ENCODE assay signal across 18 cellular contexts in the genomic region with DNA sequence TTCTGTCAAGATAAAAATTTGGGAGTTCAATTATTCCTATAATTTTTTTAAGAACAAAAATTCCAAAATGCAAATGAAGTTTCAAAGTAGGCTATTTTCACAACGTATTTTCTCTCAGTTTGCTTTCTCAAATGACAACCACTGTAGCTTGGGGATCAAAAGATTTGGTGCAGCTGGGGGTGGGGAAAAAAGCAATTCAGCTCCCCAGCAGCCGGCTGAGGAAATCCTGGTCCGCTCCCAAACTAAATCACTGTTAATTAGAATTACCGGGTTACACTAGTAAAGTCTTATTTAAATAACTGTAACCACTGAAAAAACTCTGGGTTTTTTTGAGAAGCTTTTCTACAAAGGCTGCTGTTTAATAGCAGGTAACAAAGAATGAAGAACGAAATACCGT. TPM values are rescaled to one million over a fixed set of nuclear protein-coding genes. Genes with fewer than 3 reads are reported as not detected.
DNase-seq lines count a peak whose midpoint lies in the region; ATAC-seq, FAIRE-seq and TF ChIP-seq lines count a peak whose summit lies in the region.
"Had no signal": no experiment of that assay in that cellular context is flagged by ENCODE, and none has a peak within 500 bp of the region (broad histone marks: within the 10 kb centered on the region; RNA-seq: fewer than 3 reads in every experiment).

No MANE protein-coding gene starts in this region.

- FAIRE-seq in GM12891 (lab: Jason Lieb, UNC): no peak
- FAIRE-seq: H1 had no signal

- H3K36me3 ChIP-seq in DOHH2 (ENCODE audit: control insufficient read depth, low read length) (no peaks in the 10 kb centered on the region), HUES64 (ENCODE audit: insufficient read depth, low read length) (no peaks in the 10 kb centered on the region), OCI-LY7 (ENCODE audit: insufficient read depth, low read length) (no peaks in the 10 kb centered on the region), iPS-18a (ENCODE audit: control insufficient read depth, low read depth, low read length) (no peaks in the 10 kb centered on the region)

- H3K4me3 ChIP-seq in DOHH2 (ENCODE audit: low read length): peak overlapping the region; percentile 0
- peak overlapping the region; percentile 85 for H3K4me3 ChIP-seq in HUES64 (ENCODE audit: low read length)
- H3K4me3 ChIP-seq in OCI-LY7 (ENCODE audit: low read depth, low read length, poor library complexity, severe bottlenecking): peak overlapping the region; percentile 49
- peak overlapping the region; percentile 89 for H3K4me3 ChIP-seq in iPS-18a (ENCODE audit: low read length)
- H3K4me3 ChIP-seq: PC-9 had no signal

- H3K79me2 ChIP-seq in DOHH2 (ENCODE audit: control insufficient read depth, low read length) (peaks cover 76% of the 10 kb centered on the region), OCI-LY7 (ENCODE audit: insufficient read depth, low read depth, low read length) (peaks cover 100% of the 10 kb centered on the region)

- no TSS peak for BruUV-seq in OCI-LY7 (replicated peaks; lab: Mats Ljungman, UMichigan)

- intact Hi-C loops in OCI-LY7 (cut with micrococcal nuclease; ENCODE audit: unreplicated experiment): loop anchor here (1.0 kb wide), 1 partner anchor 53 kb away; no protein-coding TSS in a partner anchor

- no peak overlapping the region for H2AFZ ChIP-seq in OCI-LY7 (ENCODE audit: low read length)
- H2AFZ ChIP-seq: PC-9 had no signal

- H3K4me2 ChIP-seq in DOHH2 (ENCODE audit: low read length) (peak overlapping the region; percentile 47), OCI-LY7 (ENCODE audit: low read length) (peak overlapping the region; percentile 96)
- H3K4me2 ChIP-seq: PC-9, SK-N-SH had no signal

- H3K9me2 ChIP-seq in DOHH2 (replicated peaks; ENCODE audit: control insufficient read depth, low read length) (no peaks in the 10 kb centered on the region), OCI-LY7 (ENCODE audit: insufficient read depth, low read length) (no peaks in the 10 kb centered on the region)
- H3K9me2 ChIP-seq: SK-N-SH had no signal

- no peaks in the 10 kb centered on the region for H3K9me3 ChIP-seq in DOHH2 (ENCODE audit: control insufficient read depth, insufficient read depth, low read length)
- no peaks in the 10 kb centered on the region for H3K9me3 ChIP-seq in HUES64 (ENCODE audit: insufficient read depth, low read depth, low read length)
- no peaks in the 10 kb centered on the region for H3K9me3 ChIP-seq in OCI-LY7 (ENCODE audit: low read length)
- no peaks in the 10 kb centered on the region for H3K9me3 ChIP-seq in iPS-18a (ENCODE audit: control insufficient read depth, low read depth, low read length)
- H3K9me3 ChIP-seq: SK-N-SH had no signal

- H3K27ac ChIP-seq in DOHH2 (ENCODE audit: low read depth, low read length) (no peak overlapping the region), HUES64 (ENCODE audit: low read depth, low read length) (peak overlapping the region; percentile 67), OCI-LY7 (ENCODE audit: low read depth, low read length, poor library complexity, severe bottlenecking) (peak overlapping the region; percentile 56), iPS-18a (ENCODE audit: low read length) (no peak overlapping the region)
- H3K27ac ChIP-seq: C4-2B, PC-9, RWPE1 had no signal

- peaks cover 61% of the 10 kb centered on the region for H3K4me1 ChIP-seq in DOHH2 (ENCODE audit: control insufficient read depth, low read length)
- peaks cover 79% of the 10 kb centered on the region for H3K4me1 ChIP-seq in HUES64 (ENCODE audit: insufficient read depth, low read length)
- peaks cover 69% of the 10 kb centered on the region for H3K4me1 ChIP-seq in OCI-LY7 (ENCODE audit: insufficient read depth, low read length, poor library complexity, severe bottlenecking)
- peaks cover 80% of the 10 kb centered on the region for H3K4me1 ChIP-seq in iPS-18a (ENCODE audit: control insufficient read depth, low read depth, low read length)

- TF ChIP-seq CTCF in DOHH2 (IDR thresholded peaks at IDR 0.05; ENCODE audit: low read depth, low read length, poor library complexity, severe bottlenecking) (no peak), OCI-LY7 (conservative IDR thresholded peaks at IDR 0.05; ENCODE audit: low read length) (no peak)

- ATAC-seq in left lobe of liver: no peak

- no peak for TF ChIP-seq POLR2A in GM12891 (IDR thresholded peaks at IDR 0.05; ENCODE audit: low read depth, low read length)

- peaks cover 15% of the 10 kb centered on the region for H3K27me3 ChIP-seq in DOHH2 (ENCODE audit: control insufficient read depth, low read length)
- H3K27me3 ChIP-seq in HUES64 (ENCODE audit: insufficient read depth, low read length): peaks cover 28% of the 10 kb centered on the region
- H3K27me3 ChIP-seq in iPS-18a (ENCODE audit: control insufficient read depth, insufficient read depth, low read length): peaks cover 16% of the 10 kb centered on the region

- H4K20me1 ChIP-seq in DOHH2 (ENCODE audit: control insufficient read depth, insufficient read depth, low read depth, low read length) (0 out of 2 replicates have a peak, but pooled peaks cover 5% of the 10 kb centered on the region), OCI-LY7 (ENCODE audit: insufficient read depth, low read length) (peaks cover 57% of the 10 kb centered on the region)

- WGBS in HUES64: 17% methylated on average over 2 of the region's 6 CpGs

- CTCF ChIA-PET in OCI-LY7 (lab: Charles Lee; ENCODE audit: unreplicated experiment): interaction anchor here (1.1 to 1.7 kb wide), 2 partner anchors 31 to 32 kb away, joined by 3 to 6 read pairs; no protein-coding TSS in a partner anchor

- H3F3A ChIP-seq in DOHH2 (ENCODE audit: control insufficient read depth, insufficient read depth): peaks cover 3% of the 10 kb centered on the region; the same call in 1 of the 2 replicates

- peak overlapping the region; percentile 59; the same call in 1 of the 2 replicates for H3K9ac ChIP-seq in HUES64 (ENCODE audit: low read depth, low read length)
- H3K9ac ChIP-seq in iPS-18a (ENCODE audit: low read length): peak overlapping the region; percentile 33
- H3K9ac ChIP-seq: SK-N-SH had no signal

- POLR2A ChIA-PET in OCI-LY7 (lab: Charles Lee): interaction anchor here (0.5 to 1.5 kb wide), 12 partner anchors 13 to 434 kb away, joined by 3 to 5 read pairs (median 3); no protein-coding TSS in a partner anchor

- no peak for DNase-seq in OCI-LY7 (ENCODE audit: low spot score)
- DNase-seq in GM12891 (ENCODE audit: insufficient read length, low spot score): no peak
- DNase-seq in NCI-H187 treated with DMSO at 0.1 percent for 48 hours (lab: John Stamatoyannopoulos, UW): no peak
- DNase-seq in 8988T: no peak
- no peak for DNase-seq in left lobe of liver (ENCODE audit: low spot score)
- DNase-seq: Calu3; CD8-positive, alpha-beta memory T cell; NCI-H2081 treated with DMSO at 0.1 percent for 48 hours; PC-9; SHP77 treated with DMSO at 0.1 percent for 48 hours; SK-N-SH had no signal

TF ChIP-seq in GM12891, 5 proteins besides CTCF, POLR2A, EP300 and RAD21:
- TF ChIP-seq PAX5 (IDR thresholded peaks at IDR 0.05; ENCODE audit: insufficient read depth, low read length, severe bottlenecking): no peak
- no peak for TF ChIP-seq SPI1 (IDR thresholded peaks at IDR 0.05; ENCODE audit: low read depth, low read length)
- no peak for TF ChIP-seq POLR2AphosphoS5 (IDR thresholded peaks at IDR 0.05; ENCODE audit: low read depth, low read length)
- TF ChIP-seq TAF1 (IDR thresholded peaks at IDR 0.05; ENCODE audit: low read depth, low read length): no peak
- TF ChIP-seq POU2F2 (IDR thresholded peaks at IDR 0.05; ENCODE audit: low read depth, low read length): no peak

RNA-seq across cellular contexts. Expression of gene NR6A1, which starts 5.7 kb away (rescaled TPM):
- 126 TPM for polyA plus RNA-seq in HUES64 (2013, experiment 1 of 2)
- 126 TPM for polyA plus RNA-seq in HUES64 (2013, experiment 2 of 2)
- 13.0 and 17.5 TPM in 2 replicates for total RNA-seq in OCI-LY7 (2014; rRNA removed; shearing (Covaris generic))
- total RNA-seq in OCI-LY7 (2022) (21.7 and 23.0 TPM in 2 replicates), left lobe of liver (2.4 TPM)
- 2.0 TPM for polyA plus RNA-seq in GM12891 (2012; ENCODE audit: low read depth, missing spikeins)
- polyA plus RNA-seq: CD8-positive, alpha-beta memory T cell had no signal

RNA-seq across cellular contexts. Expression of gene OLFML2A, which starts 11.5 kb away (rescaled TPM):
- polyA plus RNA-seq in HUES64 (2013, experiment 1 of 2): 4.2 TPM
- 5.8 TPM for polyA plus RNA-seq in HUES64 (2013, experiment 2 of 2)
- 3.4 and 4.4 TPM in 2 replicates for total RNA-seq in OCI-LY7 (2014; rRNA removed; shearing (Covaris generic))
- 6.0 and 6.7 TPM in 2 replicates for total RNA-seq in OCI-LY7 (2022)
- polyA plus RNA-seq in GM12891 (2012; ENCODE audit: low read depth, missing spikeins): 0.27 TPM
- total RNA-seq in left lobe of liver: 0.35 TPM
- total RNA-seq: CD8-positive, alpha-beta memory T cell; T-helper 2 cell treated with Interferon-gamma antibody and Interleukin-4, amounts not matched to agents 100 ng/mL and 5 ng/mL, for 36 hours had no signal
- polyA plus RNA-seq: CD8-positive, alpha-beta memory T cell had no signal

Comparison
In these comparisons a context has a peak if more than half of its experiments do, and no peak if none do; other contexts are left out.
1. H3K27ac ChIP-seq: peak in HUES64 (single experiment) and OCI-LY7 (single experiment); none in DOHH2 (single experiment) and iPS-18a (single experiment).
2. H3K4me3 ChIP-seq: peak in every context shown above with its lines; median percentile 89 in iPS-18a; 85 in HUES64; 49 in OCI-LY7; 0 in DOHH2.